12 cellular contexts compared by ENCODE assay signal in genomic region chr10:44253769-44254462, GRCh38.
DNase-seq lines count a peak whose midpoint lies in the region; ATAC-seq and TF ChIP-seq lines count a peak whose summit lies in the region.
"Had no signal": no experiment of that assay in that cellular context is flagged by ENCODE, and none has a peak within 500 bp of the region (broad histone marks: within the 10 kb centered on the region; RNA-seq: fewer than 3 reads in every experiment).

No MANE protein-coding gene starts in this region.

- POLR2A ChIA-PET in AG04449 (lab: Yijun Ruan, JAX), result no interaction called here
- POLR2A ChIA-PET in activated CD4-positive, alpha-beta T cell treated with anti-CD3 and anti-CD28 coated beads for 36 hours (lab: Charles Lee), result no interaction called here

- H3K4me3 Mint-ChIP-seq in nephron, result no peak overlapping the region
- no peak overlapping the region for H3K4me3 Mint-ChIP-seq in activated CD4-positive, alpha-beta T cell treated with anti-CD3 and anti-CD28 coated beads for 36 hours
- H3K4me3 Mint-ChIP-seq: T-cell had no signal

- peak; percentile 72 for DNase-seq in AG04449 (ENCODE audit: low read depth, low spot score)
- peak; percentile 91 for DNase-seq in M059J (ENCODE audit: low read depth)
- peak; percentile 97 for DNase-seq in fibroblast of peridontal ligament (ENCODE audit: extremely low read depth)
- no peak for DNase-seq in activated gamma-delta T cell treated with Interleukin-2 at 50 U/mL for 16 hours
- no peak for DNase-seq in NCI-H2196 treated with DMSO at 0.1 percent for 48 hours (lab: John Stamatoyannopoulos, UW; ENCODE audit: unreplicated experiment)
- DNase-seq in DMS53 (lab: John Stamatoyannopoulos, UW), result no peak
- no peak for DNase-seq in activated CD4-positive, alpha-beta T cell treated with anti-CD3 and anti-CD28 coated beads for 36 hours
- DNase-seq: AML-193, NCI-H510A treated with DMSO at 0.1 percent for 48 hours, T-cell had no signal

- peaks cover 7% of the 10 kb centered on the region for H3K27me3 Mint-ChIP-seq in nephron (ENCODE audit: low read depth)
- peaks cover 5% of the 10 kb centered on the region for H3K27me3 Mint-ChIP-seq in activated CD4-positive, alpha-beta T cell treated with anti-CD3 and anti-CD28 coated beads for 36 hours

- intact Hi-C loops in activated CD4-positive, alpha-beta T cell treated with anti-CD3 and anti-CD28 coated beads for 36 hours (cut with DNase I, micrococcal nuclease), result no loop called here

- H3K9me3 Mint-ChIP-seq in nephron, result peaks cover 3% of the 10 kb centered on the region
- no peaks in the 10 kb centered on the region for H3K9me3 Mint-ChIP-seq in activated CD4-positive, alpha-beta T cell treated with anti-CD3 and anti-CD28 coated beads for 36 hours (ENCODE audit: low read depth)

- peaks cover 11% of the 10 kb centered on the region for H3K4me1 Mint-ChIP-seq in nephron
- H3K4me1 Mint-ChIP-seq in activated CD4-positive, alpha-beta T cell treated with anti-CD3 and anti-CD28 coated beads for 36 hours, result no peaks in the 10 kb centered on the region
- H3K4me1 Mint-ChIP-seq: T-cell had no signal

- CTCF ChIA-PET in AG04449 (lab: Yijun Ruan, JAX), result interaction anchor here (1.0 to 1.7 kb wide), 2 partner anchors 10 to 562 kb away, joined by 3 to 4 read pairs; no protein-coding TSS in a partner anchor
- CTCF ChIA-PET in activated CD4-positive, alpha-beta T cell treated with anti-CD3 and anti-CD28 coated beads for 36 hours (lab: Charles Lee), result interaction anchor here (0.6 kb wide), 1 partner anchor 509 kb away, joined by 3 read pairs; no protein-coding TSS in a partner anchor

- no peak for ATAC-seq in activated CD4-positive, alpha-beta T cell treated with anti-CD3 and anti-CD28 coated beads for 36 hours
- ATAC-seq: T-cell had no signal

- no peak overlapping the region for H3K4me3 ChIP-seq in AG04449 (ENCODE audit: low read depth, low read length)
- H3K4me3 ChIP-seq: breast epithelium had no signal

- H3K27ac Mint-ChIP-seq in nephron, result peak overlapping the region; percentile 16 to 64 (median 57)
- H3K27ac Mint-ChIP-seq in activated CD4-positive, alpha-beta T cell treated with anti-CD3 and anti-CD28 coated beads for 36 hours, result no peak overlapping the region
- H3K27ac Mint-ChIP-seq: T-cell had no signal

- no peaks in the 10 kb centered on the region for H3K36me3 Mint-ChIP-seq in nephron (ENCODE audit: low read depth)
- H3K36me3 Mint-ChIP-seq in activated CD4-positive, alpha-beta T cell treated with anti-CD3 and anti-CD28 coated beads for 36 hours (ENCODE audit: low read depth), result no peaks in the 10 kb centered on the region
- H3K36me3 Mint-ChIP-seq: T-cell had no signal

- no peak for TF ChIP-seq CTCF in AG04449 (IDR thresholded peaks at IDR 0.05; ENCODE audit: insufficient read depth, low read length, missing control alignments)
- no peak for TF ChIP-seq CTCF in nephron (IDR thresholded peaks at IDR 0.05; ENCODE audit: unreplicated experiment in 3 of 3)

Comparison
In these comparisons a context has a peak if more than half of its experiments do, and no peak if none do; other contexts are left out.
1. DNase-seq: peak in AG04449 (single experiment), M059J (single experiment) and fibroblast of peridontal ligament (single experiment); none in activated gamma-delta T cell treated with Interleukin-2 at 50 U/mL for 16 hours (single experiment), NCI-H2196 treated with DMSO at 0.1 percent for 48 hours (single experiment), DMS53 (single experiment) and activated CD4-positive, alpha-beta T cell treated with anti-CD3 and anti-CD28 coated beads for 36 hours (single experiment).